ENCODE assay signal across 31 cellular contexts in the genomic region with DNA sequence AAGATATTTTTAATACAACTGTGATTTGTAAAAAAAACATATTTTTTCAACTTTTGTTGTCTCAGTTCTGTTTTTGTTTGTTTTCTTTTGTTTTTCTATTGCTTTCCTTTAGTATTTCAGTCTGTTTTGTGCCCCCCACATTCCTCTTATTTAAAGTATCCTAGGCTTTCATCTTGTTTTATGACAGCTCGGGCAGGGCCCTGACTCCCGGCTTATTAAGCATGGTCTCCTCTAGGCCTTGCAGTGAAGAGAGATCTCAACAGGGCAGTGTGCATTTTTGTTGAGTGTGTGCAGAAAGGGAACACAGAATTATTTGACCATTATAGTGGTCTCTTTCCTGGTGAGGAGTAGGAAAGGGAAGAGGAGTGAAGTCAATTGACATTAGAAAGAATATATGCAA.
"Had no signal": no experiment of that assay in that cellular context is flagged by ENCODE, and none has a peak within 500 bp of the region (broad histone marks: within the 10 kb centered on the region; RNA-seq: fewer than 3 reads in every experiment).

No MANE protein-coding gene starts in this region.

- H3K27me3 Mint-ChIP-seq: type B pancreatic cell had no signal

- H3K9me3 ChIP-seq: ovary, psoas muscle, spleen, suprapubic skin, testis, tibial artery, transverse colon, upper lobe of right lung, uterus had no signal

- H3K9ac ChIP-seq: neural progenitor cell, parathyroid adenoma had no signal

- DNase-seq: natural killer cell; occipital lobe; ovary; posterior cingulate gyrus; psoas muscle; right cardiac atrium; spleen; stimulated activated CD4-positive, alpha-beta T cell treated with anti-CD3 and anti-CD28 coated beads, Interleukin-12 subunit alpha, Interleukin-12 subunit beta, amount 100 ng/mL, for 4 hours; stimulated activated CD4-positive, alpha-beta T cell treated with anti-CD3 and anti-CD28 coated beads, Interleukin-1b, Interleukin-23, amount 100 ng/mL, for 48 hours; stimulated activated CD4-positive, alpha-beta T cell treated with anti-CD3 and anti-CD28 coated beads, Interleukin-4, amount 100 ng/mL, for 1 hour; stimulated activated CD4-positive, alpha-beta T cell treated with anti-CD3 and anti-CD28 coated beads, Interleukin-4, amount 100 ng/mL, for 4 hours; stimulated activated CD8-positive, alpha-beta memory T cell treated with anti-CD3 and anti-CD28 coated beads, Interleukin-4, amount 100 ng/mL, for 48 hours; stimulated activated naive CD4-positive, alpha-beta T cell; stimulated activated naive CD8-positive, alpha-beta T cell treated with anti-CD3 and anti-CD28 coated beads, Interleukin-15, amount 100 ng/mL, for 72 hours; stimulated activated naive CD8-positive, alpha-beta T cell treated with anti-CD3 and anti-CD28 coated beads, Interleukin-15, Interleukin-2, amounts not matched to agents 100 U/mL and 50 U/mL, for 24 hours; substantia nigra; testis; tibial artery; transverse colon; upper lobe of right lung; uterus had no signal

- H3K4me3 Mint-ChIP-seq: natural killer cell; nephron; neural progenitor cell; stimulated activated memory B cell treated with anti-CD40 and anti-IgM and Interleukin-4, amounts not matched to agents 10 μg/mL and 1 μg/mL and 100 μg/mL, for 72 hours; stimulated activated naive CD8-positive, alpha-beta T cell treated with anti-CD3 and anti-CD28 coated beads, Interleukin-15, amount 100 ng/mL, for 72 hours; type B pancreatic cell had no signal

- H3K4me2 ChIP-seq: neural progenitor cell, smooth muscle cell had no signal

- H3K4me1 Mint-ChIP-seq: natural killer cell; nephron; neural progenitor cell; stimulated activated memory B cell treated with anti-CD40 and anti-IgM and Interleukin-4, amounts not matched to agents 10 μg/mL and 1 μg/mL and 100 μg/mL, for 72 hours; stimulated activated naive CD8-positive, alpha-beta T cell treated with anti-CD3 and anti-CD28 coated beads, Interleukin-15, amount 100 ng/mL, for 72 hours had no signal

- H3K36me3 Mint-ChIP-seq: natural killer cell; neural progenitor cell; stimulated activated memory B cell treated with anti-CD40 and anti-IgM and Interleukin-4, amounts not matched to agents 10 μg/mL and 1 μg/mL and 100 μg/mL, for 72 hours; type B pancreatic cell had no signal

- H3K36me3 ChIP-seq: neural progenitor cell, ovary, spleen, suprapubic skin, tibial artery, transverse colon, upper lobe of right lung, uterus had no signal

- H3K27ac ChIP-seq: neural progenitor cell, ovary, parathyroid adenoma, psoas muscle, skin epidermis, spleen, suprapubic skin, testis, tibial artery, transverse colon, upper lobe of right lung, uterus had no signal

- H3K9me3 Mint-ChIP-seq: natural killer cell; neural progenitor cell; stimulated activated memory B cell treated with anti-CD40 and anti-IgM and Interleukin-4, amounts not matched to agents 10 μg/mL and 1 μg/mL and 100 μg/mL, for 72 hours; stimulated activated naive CD8-positive, alpha-beta T cell treated with anti-CD3 and anti-CD28 coated beads, Interleukin-15, amount 100 ng/mL, for 72 hours; type B pancreatic cell had no signal

- H3K4me1 ChIP-seq: neural progenitor cell, parathyroid adenoma, spleen, suprapubic skin, testis, tibial artery, transverse colon, upper lobe of right lung, uterus had no signal

- H3K27ac Mint-ChIP-seq: natural killer cell; nephron; neural progenitor cell; progenitor cell of endocrine pancreas; stimulated activated memory B cell treated with anti-CD40 and anti-IgM and Interleukin-4, amounts not matched to agents 10 μg/mL and 1 μg/mL and 100 μg/mL, for 72 hours; stimulated activated naive CD8-positive, alpha-beta T cell treated with anti-CD3 and anti-CD28 coated beads, Interleukin-15, amount 100 ng/mL, for 72 hours; type B pancreatic cell had no signal

- H3K4me3 ChIP-seq: neural progenitor cell, ovary, psoas muscle, skin epidermis, smooth muscle cell, spleen, suprapubic skin, testis, tibial artery, transverse colon, upper lobe of right lung, uterus had no signal

- ATAC-seq: natural killer cell; psoas muscle; right cardiac atrium; sciatic nerve; stimulated activated memory B cell treated with anti-CD40 and anti-IgM and Interleukin-4, amounts not matched to agents 10 μg/mL and 1 μg/mL and 100 μg/mL, for 72 hours; stimulated activated naive CD8-positive, alpha-beta T cell treated with anti-CD3 and anti-CD28 coated beads, Interleukin-15, amount 100 ng/mL, for 72 hours; stimulated activated naive CD8-positive, alpha-beta T cell treated with anti-CD3 and anti-CD28 coated beads, Interleukin-15, Interleukin-2, amounts not matched to agents 100 U/mL and 50 U/mL, for 24 hours; upper lobe of right lung had no signal

- H2AFZ ChIP-seq: neural progenitor cell, parathyroid adenoma had no signal

- H3K27me3 ChIP-seq: neural progenitor cell, ovary, spleen, suprapubic skin, testis, tibial artery, transverse colon, uterus had no signal
